In genomic region chr2:120348134-120349103, GRCh38 we compare ENCODE assay signal across 13 cellular contexts. TPM values are rescaled to one million over a fixed set of nuclear protein-coding genes. Genes with fewer than 3 reads are reported as not detected.
DNase-seq lines count a peak whose midpoint lies in the region; ATAC-seq, FAIRE-seq and TF ChIP-seq lines count a peak whose summit lies in the region.
"Had no signal": no experiment of that assay in that cellular context is flagged by ENCODE, and none has a peak within 500 bp of the region (broad histone marks: within the 10 kb centered on the region; RNA-seq: fewer than 3 reads in every experiment).

No MANE protein-coding gene starts in this region.

- H3K9me2 ChIP-seq in PC-3 (replicated peaks; ENCODE audit: low read length), result no peaks in the 10 kb centered on the region

- DNase-seq in AG20443 (ENCODE audit: low spot score) (peak; percentile 40), H4 (ENCODE audit: low spot score) (peak; percentile 22), PC-3 (peak; percentile 85), HepG2 (ENCODE audit: low spot score) (peak; percentile 85), small intestine (no peak), SW 1271 (lab: John Stamatoyannopoulos, UW) (no peak), MV-4-11 (lab: John Stamatoyannopoulos, UW) (no peak)
- DNase-seq in activated naive CD8-positive, alpha-beta T cell treated with anti-CD3 and anti-CD28 coated beads, Interleukin-2, amount 50 U/mL, for 24 hours, result no peak
- DNase-seq: left cardiac atrium, NCI-H1694 had no signal

- no peaks in the 10 kb centered on the region for H3K9me3 Mint-ChIP-seq in activated naive CD8-positive, alpha-beta T cell treated with anti-CD3 and anti-CD28 coated beads, Interleukin-2, amount 50 U/mL, for 24 hours

- 0 out of 2 replicates have a peak, but pooled peaks have one; percentile 8 for ATAC-seq in PC-3
- peak; percentile 63 for ATAC-seq in HepG2
- ATAC-seq in activated naive CD8-positive, alpha-beta T cell treated with anti-CD3 and anti-CD28 coated beads, Interleukin-2, amount 50 U/mL, for 24 hours, result no peak
- ATAC-seq: left cardiac atrium had no signal

- peaks cover 43% of the 10 kb centered on the region for H3K27me3 Mint-ChIP-seq in activated naive CD8-positive, alpha-beta T cell treated with anti-CD3 and anti-CD28 coated beads, Interleukin-2, amount 50 U/mL, for 24 hours

- POLR2A ChIA-PET in PC-3 (lab: Charles Lee; ENCODE audit: unreplicated experiment) (interaction anchor here (0.6 to 1.0 kb wide), 2 partner anchors 49 to 727 kb away, joined by 4 to 17 read pairs; no protein-coding TSS in a partner anchor), HepG2 (lab: Yijun Ruan, JAX) (interaction anchor here (0.6 to 1.8 kb wide), 4 partner anchors 31 to 265 kb away, joined by 3 to 9 read pairs (median 4); no protein-coding TSS in a partner anchor)

- no peaks in the 10 kb centered on the region for H3K9me3 ChIP-seq in PC-3 (ENCODE audit: low read length)
- H3K9me3 ChIP-seq in HepG2 (ENCODE audit: low read length), result no peaks in the 10 kb centered on the region
- H3K9me3 ChIP-seq in small intestine (ENCODE audit: control insufficient read depth, low read depth), result no peaks in the 10 kb centered on the region

- H3K27me3 ChIP-seq in PC-3 (ENCODE audit: low read length) (no peaks in the 10 kb centered on the region), HepG2 (ENCODE audit: control insufficient read depth in 1 of 2, insufficient read depth in 2 of 2, low read length in 2 of 2) (peaks cover 20 to 82% of the 10 kb centered on the region in 2 experiments; a peak in 4 of 5 replicates), small intestine (ENCODE audit: control insufficient read depth in 2 of 2, insufficient read depth in 2 of 2, low read length in 2 of 2) (peaks cover 8 to 16% of the 10 kb centered on the region in 2 donors)

- TF ChIP-seq POLR2A in HepG2 (IDR thresholded peaks at IDR 0.05; ENCODE audit: insufficient read depth in 1 of 2, low read depth in 2 of 2, low read length in 2 of 2), result no peak

- H3K27ac Mint-ChIP-seq in activated naive CD8-positive, alpha-beta T cell treated with anti-CD3 and anti-CD28 coated beads, Interleukin-2, amount 50 U/mL, for 24 hours, result no peak overlapping the region

- H3K27ac ChIP-seq in PC-3 (ENCODE audit: low read length) (peak overlapping the region; percentile 68), HepG2 (ENCODE audit: extremely low read length, insufficient read depth, low read length) (no peak overlapping the region), small intestine (ENCODE audit: low read depth in 1 of 2, low read length in 1 of 2) (no peak overlapping the region)
- H3K27ac ChIP-seq: parathyroid adenoma, SJSA1 had no signal

- peaks cover 46% of the 10 kb centered on the region for H3K4me1 ChIP-seq in PC-3 (ENCODE audit: insufficient read depth, low read length)
- H3K4me1 ChIP-seq in HepG2 (ENCODE audit: insufficient read depth, low read length), result peaks cover 32% of the 10 kb centered on the region
- H3K4me1 ChIP-seq in small intestine (ENCODE audit: control insufficient read depth in 2 of 2, insufficient read depth in 1 of 2, low read depth in 1 of 2, low read length in 1 of 2), result peaks cover 0 to 5% of the 10 kb centered on the region in 2 donors

- H3K4me3 Mint-ChIP-seq in activated naive CD8-positive, alpha-beta T cell treated with anti-CD3 and anti-CD28 coated beads, Interleukin-2, amount 50 U/mL, for 24 hours, result no peak overlapping the region

- H3K9ac ChIP-seq in PC-3 (ENCODE audit: low read length) (peak overlapping the region; percentile 85), HepG2 (ENCODE audit: insufficient read depth, low read depth, low read length) (no peak overlapping the region)
- H3K9ac ChIP-seq: parathyroid adenoma had no signal

- no peak for TF ChIP-seq RAD21 in HepG2 (CRISPR knock-in tag; IDR thresholded peaks at IDR 0.05)

- peak overlapping the region; percentile 90 for H3K4me3 ChIP-seq in PC-3 (ENCODE audit: low read length)
- H3K4me3 ChIP-seq in HepG2 (replicated peaks in 1 of 3; ENCODE audit: insufficient read depth in 1 of 3, low read depth in 2 of 3, low read length in 3 of 3), result no peak overlapping the region
- no peak overlapping the region for H3K4me3 ChIP-seq in small intestine (ENCODE audit: low read depth in 1 of 2, low read length in 2 of 2)
- H3K4me3 ChIP-seq: SJSA1 had no signal

- WGBS in HepG2 (ENCODE audit: low lambda C conversion rate), result 33% methylated on average over 15 of the region's 15 CpGs
- WGBS in small intestine, 3 donors, result 33 to 44% (median 37%) methylated on average over 15 of the region's 15 CpGs

- peaks cover 16% of the 10 kb centered on the region for H3K4me1 Mint-ChIP-seq in activated naive CD8-positive, alpha-beta T cell treated with anti-CD3 and anti-CD28 coated beads, Interleukin-2, amount 50 U/mL, for 24 hours

- in situ Hi-C loops in HepG2 (cut with HindIII; ENCODE audit: extremely low pct_ligation_motif_present, low pct_unique_long_range_greater_than_20kb), result loop anchor here (5.0 to 10.0 kb wide), 2 partner anchors 49 to 166 kb away; no protein-coding TSS in a partner anchor

- H3K79me2 ChIP-seq in PC-3 (ENCODE audit: low read length) (peaks cover 93% of the 10 kb centered on the region), HepG2 (ENCODE audit: insufficient read depth, low read length) (no peaks in the 10 kb centered on the region)
- H3K79me2 ChIP-seq: parathyroid adenoma had no signal

- H4K20me1 ChIP-seq in PC-3 (ENCODE audit: low read length), result peaks cover 51% of the 10 kb centered on the region
- H4K20me1 ChIP-seq in HepG2 (ENCODE audit: insufficient read depth, low read length), result peaks cover 8% of the 10 kb centered on the region; the same call in 1 of the 2 replicates

- FAIRE-seq in HepG2 (lab: Jason Lieb, UNC) (peak; percentile 77), small intestine (lab: Jason Lieb, UNC) (no peak)
- FAIRE-seq: GM12892 had no signal

- no peak for TF ChIP-seq EP300 in HepG2 (IDR thresholded peaks at IDR 0.05; ENCODE audit: low read depth in 2 of 2, low read length in 2 of 2)
- no peak for TF ChIP-seq EP300 in HepG2 (CRISPR knock-in tag; IDR thresholded peaks at IDR 0.05; ENCODE audit: borderline replicate concordance)

- no peak overlapping the region for H2AFZ ChIP-seq in PC-3 (ENCODE audit: low read length)
- no peak overlapping the region for H2AFZ ChIP-seq in HepG2 (ENCODE audit: low read length)
- H2AFZ ChIP-seq: parathyroid adenoma had no signal

- CTCF ChIA-PET in PC-3 (lab: Charles Lee), result interaction anchor here (0.7 kb wide), 1 partner anchor 160 kb away, joined by 3 read pairs; no protein-coding TSS in a partner anchor
- CTCF ChIA-PET in HepG2 (lab: Yijun Ruan, JAX; ENCODE audit: low intra/inter-chr PET ratio, low total read pairs), result no interaction called here

- H3K4me2 ChIP-seq in PC-3 (ENCODE audit: low read length) (peak overlapping the region; percentile 86), HepG2 (ENCODE audit: low read depth, low read length) (no peak overlapping the region)

- intact Hi-C loops in PC-3 (cut with micrococcal nuclease) (loop anchor here (1.0 kb wide), 1 partner anchor 50 kb away; no protein-coding TSS in a partner anchor), HepG2 (cut with micrococcal nuclease; ENCODE audit: unreplicated experiment) (loop anchor here (1.0 kb wide), 1 partner anchor 89 kb away; no protein-coding TSS in a partner anchor)

- TF ChIP-seq CTCF in PC-3 (conservative IDR thresholded peaks at IDR 0.05; ENCODE audit: low read depth, low read length) (no peak), HepG2 (CRISPR knock-in tag; IDR thresholded peaks at IDR 0.05) (peak; percentile 13; the same call in 1 of the 2 replicates)

- H3K36me3 ChIP-seq in PC-3 (ENCODE audit: low read depth, low read length) (peaks cover 55% of the 10 kb centered on the region), HepG2 (replicated peaks in 1 of 2; ENCODE audit: control insufficient read depth in 1 of 2, insufficient read depth in 2 of 2, low read length in 2 of 2) (no peaks in the 10 kb centered on the region), small intestine (ENCODE audit: control insufficient read depth in 2 of 2, insufficient read depth in 2 of 2, low read length in 2 of 2) (no peaks in the 10 kb centered on the region)
- H3K36me3 ChIP-seq: SJSA1 had no signal

- H3F3A ChIP-seq in PC-3 (ENCODE audit: low read length, unreplicated experiment), result peaks cover 8% of the 10 kb centered on the region

- H3K36me3 Mint-ChIP-seq in activated naive CD8-positive, alpha-beta T cell treated with anti-CD3 and anti-CD28 coated beads, Interleukin-2, amount 50 U/mL, for 24 hours (ENCODE audit: low read depth), result no peaks in the 10 kb centered on the region

- BruUV-seq in PC-3 (replicated peaks; lab: Mats Ljungman, UMichigan) (TSS peak; percentile 88), HepG2 (replicated peaks; lab: Mats Ljungman, UMichigan) (no TSS peak)

TF ChIP-seq in HepG2, 621 proteins besides CTCF, POLR2A, EP300 and RAD21 (continues in another document):
- TF ChIP-seq ZNF720 (CRISPR knock-in tag; IDR thresholded peaks at IDR 0.05) (no peak), ZNF549 (CRISPR knock-in tag; IDR thresholded peaks at IDR 0.05) (no peak), HOXA9 (CRISPR knock-in tag; IDR thresholded peaks at IDR 0.05; ENCODE audit: borderline replicate concordance) (no peak)

RNA-seq across cellular contexts. Expression of gene INHBB, which starts 2.5 kb away (rescaled TPM):
- total RNA-seq in H4 (2014; rRNA removed; shearing (Covaris generic)), result 0.31 and 0.66 TPM in 2 replicates
- total RNA-seq in PC-3 (2014; rRNA removed), result 223 and 269 TPM in 2 replicates
- total RNA-seq in HepG2 (2016; rRNA removed; fragmentation: Illumina TruSeq; extraction: Trizol), result 0.17 and 0.20 TPM in 2 replicates
- not detected in 2 replicates for total RNA-seq in HepG2 (2016; cell fraction: cytosol; rRNA removed; fragmentation: Illumina TruSeq; extraction: Trizol; ENCODE audit: low read depth)
- total RNA-seq in HepG2 (2016; cell fraction: insoluble cytoplasmic fraction; rRNA removed; fragmentation: Illumina TruSeq; extraction: Trizol), result 0.09 and 0.19 TPM in 2 replicates
- total RNA-seq in HepG2 (2016; cell fraction: membrane; rRNA removed; fragmentation: Illumina TruSeq; extraction: Trizol), result 0.09 and 0.10 TPM in 2 replicates
- 0.40 and 0.47 TPM in 2 replicates for total RNA-seq in HepG2 (2016; cell fraction: nucleus; rRNA removed; fragmentation: Illumina TruSeq; extraction: Trizol)
- 1.7 and 2.4 TPM in 2 replicates for polyA plus RNA-seq in HepG2 (2011; rRNA removed)
- polyA plus RNA-seq in HepG2 (2011; cell fraction: cytosol; rRNA removed), result 2.2 and 2.3 TPM in 2 replicates
- 2.0 and 2.4 TPM in 2 replicates for polyA plus RNA-seq in HepG2 (2011; cell fraction: nucleus; rRNA removed)
- 0.34 and 0.88 TPM in 2 replicates for polyA plus RNA-seq in HepG2 (2012)
- 0.05 TPM in 1 of 2 replicates, not detected in the other for polyA plus RNA-seq in HepG2 (2016; cell fraction: cytosol; fragmentation: Illumina TruSeq; extraction: Trizol; ENCODE audit: low read depth)
- 0.10 and 0.17 TPM in 2 replicates for polyA plus RNA-seq in HepG2 (2016; cell fraction: insoluble cytoplasmic fraction; fragmentation: Illumina TruSeq; extraction: Trizol; ENCODE audit: low read depth)
- 0.06 TPM in 2 replicates for polyA plus RNA-seq in HepG2 (2016; cell fraction: membrane; fragmentation: Illumina TruSeq; extraction: Trizol; ENCODE audit: low read depth)
- polyA plus RNA-seq in HepG2 (2016; cell fraction: nucleus; fragmentation: Illumina TruSeq; extraction: Trizol; ENCODE audit: insufficient read depth, low read depth), result 0.37 and 0.68 TPM in 2 replicates
- polyA minus RNA-seq in HepG2 (2011; rRNA and poly(A)+ RNA removed; ENCODE audit: low replicate concordance), result 4.0 TPM in 1 of 2 replicates, not detected in the other
- 2.7 TPM in 2 replicates for polyA minus RNA-seq in HepG2 (2011; cell fraction: cytosol; rRNA and poly(A)+ RNA removed)
- polyA minus RNA-seq in HepG2 (2011; cell fraction: nucleus; rRNA and poly(A)+ RNA removed), result 0.90 and 1.1 TPM in 2 replicates
- polyA plus RNA-seq in small intestine, result 1 to 10 TPM in 1 of 3 donors, under 1 TPM in 1, not detected in 1; 0.27 to 3.2 TPM

Comparison
In these comparisons a context has a peak if more than half of its experiments do, and no peak if none do; other contexts are left out.
1. DNase-seq: peak in AG20443 (single experiment), H4 (single experiment), PC-3 (single experiment) and HepG2 (single experiment); none in small intestine (single experiment), activated naive CD8-positive, alpha-beta T cell treated with anti-CD3 and anti-CD28 coated beads, Interleukin-2, amount 50 U/mL, for 24 hours (single experiment), SW 1271 (0 of 2) and MV-4-11 (single experiment).
2. RNA of gene INHBB, which starts 2.5 kb away (total RNA-seq): 223 to 269 TPM in PC-3; 0.31 to 0.66 TPM in H4 and 0.09 to 0.47 TPM in HepG2; every median in the first group is over 100 times any median in the second.